ENCODE assay signal across 14 cellular contexts in genomic region chr4:52914051-52914605, GRCh38. TPM values are rescaled to one million over a fixed set of nuclear protein-coding genes. Genes with fewer than 3 reads are reported as not detected.
DNase-seq lines count a peak whose midpoint lies in the region; ATAC-seq and TF ChIP-seq lines count a peak whose summit lies in the region.
"Had no signal": no experiment of that assay in that cellular context is flagged by ENCODE, and none has a peak within 500 bp of the region (broad histone marks: within the 10 kb centered on the region; RNA-seq: fewer than 3 reads in every experiment).

No MANE protein-coding gene starts in this region.

- no peaks in the 10 kb centered on the region for H3K36me3 ChIP-seq in left lung
- no peaks in the 10 kb centered on the region for H3K36me3 ChIP-seq in testis (ENCODE audit: low read depth, missing control alignments)

- no peak overlapping the region for H3K27ac Mint-ChIP-seq in activated CD4-positive, alpha-beta T cell treated with anti-CD3 and anti-CD28 coated beads for 36 hours

- peaks cover 8% of the 10 kb centered on the region for H3K36me3 Mint-ChIP-seq in activated CD4-positive, alpha-beta T cell treated with anti-CD3 and anti-CD28 coated beads for 36 hours (ENCODE audit: low read depth)

- H3K4me3 ChIP-seq in left lung (no peak overlapping the region), testis (no peak overlapping the region)

- no peaks in the 10 kb centered on the region for H3K9me3 Mint-ChIP-seq in activated CD4-positive, alpha-beta T cell treated with anti-CD3 and anti-CD28 coated beads for 36 hours (ENCODE audit: low read depth)

- no peak for TF ChIP-seq POLR2A in testis (IDR thresholded peaks at IDR 0.05)

- intact Hi-C loops in left lung (cut with DNase I) (no loop called here), testis (cut with DNase I; ENCODE audit: low total_unique reads) (no loop called here)
- intact Hi-C loops in activated CD4-positive, alpha-beta T cell treated with anti-CD3 and anti-CD28 coated beads for 36 hours (cut with DNase I, micrococcal nuclease), result loop anchor here in 1 of 2 experiments (5.0 kb wide), 1 partner anchor 68 kb away; no protein-coding TSS in a partner anchor

- H3K27ac ChIP-seq in left lung (no peak overlapping the region), testis (peak overlapping the region; percentile 5 to 16)
- H3K27ac ChIP-seq: HL-60, parathyroid adenoma had no signal

- H3K9me3 ChIP-seq in left lung (no peaks in the 10 kb centered on the region), testis (no peaks in the 10 kb centered on the region)

- 39 to 53% methylated on average over 3 of the region's 3 CpGs for WGBS in testis, 2 donors

- TF ChIP-seq CTCF in left lung (IDR thresholded peaks at IDR 0.05) (no peak), testis (IDR thresholded peaks at IDR 0.05) (no peak)

- H3K27me3 ChIP-seq in left lung (no peaks in the 10 kb centered on the region), testis (no peaks in the 10 kb centered on the region)

- H3K4me1 Mint-ChIP-seq in activated CD4-positive, alpha-beta T cell treated with anti-CD3 and anti-CD28 coated beads for 36 hours, result peaks cover 1% of the 10 kb centered on the region

- H3K27me3 Mint-ChIP-seq in activated CD4-positive, alpha-beta T cell treated with anti-CD3 and anti-CD28 coated beads for 36 hours, result no peaks in the 10 kb centered on the region

- CTCF ChIA-PET in activated CD4-positive, alpha-beta T cell treated with anti-CD3 and anti-CD28 coated beads for 36 hours (lab: Charles Lee), result interaction anchor here (0.6 kb wide), 1 partner anchor 326 kb away, joined by 6 read pairs; no protein-coding TSS in a partner anchor

- POLR2A ChIA-PET in activated CD4-positive, alpha-beta T cell treated with anti-CD3 and anti-CD28 coated beads for 36 hours (lab: Charles Lee), result no interaction called here

- peak; percentile 83 for DNase-seq in HT-29 (ENCODE audit: low spot score)
- peak; percentile 38 for DNase-seq in cerebellar cortex (ENCODE audit: low spot score)
- DNase-seq in left lung, result no peak
- DNase-seq in testis, result peak; percentile 60
- DNase-seq in activated CD4-positive, alpha-beta T cell treated with anti-CD3 and anti-CD28 coated beads for 36 hours, result no peak
- DNase-seq: activated T-cell treated with anti-CD3 and anti-CD28 coated beads for 4 hours; NCI-H526; stimulated activated CD4-positive, alpha-beta T cell treated with anti-CD3 and anti-CD28 coated beads, Interleukin-4, amount 100 ng/mL, for 1 hour; stimulated activated naive CD8-positive, alpha-beta T cell treated with anti-CD3 and anti-CD28 coated beads, Interleukin-15, Interleukin-2, amounts not matched to agents 100 U/mL and 50 U/mL, for 24 hours had no signal

- peaks cover 0 to 7% of the 10 kb centered on the region in 2 donors for H3K4me1 ChIP-seq in left lung
- H3K4me1 ChIP-seq in testis, result peaks cover 20% of the 10 kb centered on the region
- H3K4me1 ChIP-seq: parathyroid adenoma had no signal

- peak; percentile 58 for ATAC-seq in left lung
- no peak for ATAC-seq in GM19467 (IDR thresholded peaks at IDR 0.05; ENCODE audit: unreplicated experiment)
- no peak for ATAC-seq in GM21786 (IDR thresholded peaks at IDR 0.05; ENCODE audit: unreplicated experiment)
- no peak for ATAC-seq in activated CD4-positive, alpha-beta T cell treated with anti-CD3 and anti-CD28 coated beads for 36 hours
- ATAC-seq: esophagus mucosa; stimulated activated naive CD8-positive, alpha-beta T cell treated with anti-CD3 and anti-CD28 coated beads, Interleukin-15, Interleukin-2, amounts not matched to agents 100 U/mL and 50 U/mL, for 24 hours had no signal

- no peak overlapping the region for H3K4me3 Mint-ChIP-seq in activated CD4-positive, alpha-beta T cell treated with anti-CD3 and anti-CD28 coated beads for 36 hours

RNA-seq across cellular contexts. Expression of gene RASL11B, which starts 52.0 kb away (rescaled TPM):
- total RNA-seq in HT-29 (2014; rRNA removed; shearing (Covaris generic)), result not detected in 2 replicates
- total RNA-seq in left lung (1 to 10 TPM in 1 of 2 donors, under 1 TPM in 1; 0.52 to 3.4 TPM), testis (10 to 100 TPM; 16.7 to 25.5 TPM)
- polyA plus RNA-seq in testis (ENCODE audit: insufficient read depth, low read depth, low replicate concordance), result 15.3 TPM
- total RNA-seq in activated CD4-positive, alpha-beta T cell treated with anti-CD3 and anti-CD28 coated beads for 36 hours, result under 1 TPM; 0.23 to 0.25 TPM

Comparison
In these comparisons a context has a peak if more than half of its experiments do, and no peak if none do; other contexts are left out.
1. DNase-seq: peak in HT-29 (single experiment), cerebellar cortex (single experiment) and testis (single experiment); none in left lung (0 of 2) and activated CD4-positive, alpha-beta T cell treated with anti-CD3 and anti-CD28 coated beads for 36 hours (single experiment).
2. H3K27ac ChIP-seq: peak in testis (2 of 2); none in left lung (0 of 2).